ENCODE assay signal across 16 cellular contexts in the genomic region with DNA sequence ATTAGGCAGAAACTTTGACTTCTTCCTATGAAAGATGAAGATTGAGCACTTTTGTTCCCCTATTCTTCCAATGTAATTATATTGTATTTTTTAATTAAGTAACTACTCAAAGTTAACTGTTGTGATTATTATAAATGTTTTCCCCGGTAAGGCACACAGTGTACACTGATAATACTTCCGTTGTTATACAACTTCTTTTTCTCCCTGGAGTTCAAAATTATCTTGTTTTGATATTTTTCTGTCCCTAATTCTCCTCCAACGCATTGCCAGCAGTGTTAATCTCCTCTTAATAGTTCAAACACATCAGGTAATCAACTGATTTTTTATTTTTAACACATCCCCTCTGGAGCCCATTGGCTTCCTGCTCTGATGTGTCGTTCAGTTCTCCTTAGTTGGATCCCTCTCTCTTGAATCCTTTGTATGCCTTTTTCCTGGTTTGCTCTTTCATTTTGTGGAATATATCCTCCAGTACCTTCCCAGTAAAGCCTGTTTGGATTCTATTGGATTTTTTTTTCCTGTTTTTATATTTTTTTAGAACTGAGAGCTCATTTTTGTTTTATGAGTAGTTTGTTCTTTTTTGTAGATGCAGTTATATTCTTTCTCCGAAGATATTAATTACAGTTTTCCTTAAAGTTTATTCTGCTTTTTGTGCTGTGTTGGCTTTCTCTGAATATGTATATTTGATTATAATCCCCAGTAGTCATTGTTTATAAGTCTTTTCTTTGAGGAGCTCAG. TPM values are rescaled to one million over a fixed set of nuclear protein-coding genes. Genes with fewer than 3 reads are reported as not detected.
DNase-seq lines count a peak whose midpoint lies in the region; ATAC-seq and TF ChIP-seq lines count a peak whose summit lies in the region.
"Had no signal": no experiment of that assay in that cellular context is flagged by ENCODE, and none has a peak within 500 bp of the region (broad histone marks: within the 10 kb centered on the region; RNA-seq: fewer than 3 reads in every experiment).

No MANE protein-coding gene starts in this region.

- no peaks in the 10 kb centered on the region for H3K36me3 ChIP-seq in MM.1S (replicated peaks; ENCODE audit: insufficient read depth, low read length)
- no peaks in the 10 kb centered on the region for H3K36me3 ChIP-seq in tibial nerve
- H3K36me3 ChIP-seq: pancreas had no signal

- TF ChIP-seq CTCF in MM.1S (IDR thresholded peaks at IDR 0.05; ENCODE audit: low read length) (no peak), mesothelial cell of epicardium (IDR thresholded peaks at IDR 0.05; ENCODE audit: unreplicated experiment) (no peak), tibial nerve (IDR thresholded peaks at IDR 0.05) (no peak)

- peak overlapping the region; percentile 38; the same call in 1 of the 2 replicates for H3K4me2 ChIP-seq in MM.1S (ENCODE audit: low read depth, low read length)

- H4K20me1 ChIP-seq in MM.1S (ENCODE audit: insufficient read depth, low read length) = no peaks in the 10 kb centered on the region

- H3K9me3 Mint-ChIP-seq in mesothelial cell of epicardium = no peaks in the 10 kb centered on the region
- no peaks in the 10 kb centered on the region for H3K9me3 Mint-ChIP-seq in stimulated activated memory B cell treated with anti-CD40 and anti-IgM and Interleukin-4, amounts not matched to agents 10 μg/mL and 1 μg/mL and 100 μg/mL, for 72 hours
- H3K9me3 Mint-ChIP-seq in T-helper 2 cell treated with Interferon-gamma antibody and Interleukin-4, amounts not matched to agents 5 μg/mL and 100 μg/mL, for 36 hours = no peaks in the 10 kb centered on the region
- H3K9me3 Mint-ChIP-seq: activated CD4-positive, alpha-beta memory T cell treated with anti-CD3 and anti-CD28 coated beads, Interleukin-2, amount 10 ng/mL, durations not matched to agents 7 days and 5 days; activated T-helper 2 cell treated with anti-CD3 and anti-CD28 coated beads, Interferon-gamma antibody, Interleukin-2, Interleukin-4, amounts not matched to agents 10 μg/mL and 5 μg/mL and 100 μg/mL, durations not matched to agents 14 hours and 24 hours and 36 hours; brain had no signal

- no peak for ATAC-seq in stimulated activated memory B cell treated with anti-CD40 and anti-IgM and Interleukin-4, amounts not matched to agents 10 μg/mL and 1 μg/mL and 100 μg/mL, for 72 hours
- no peak for ATAC-seq in HG03460 (IDR thresholded peaks at IDR 0.05; ENCODE audit: unreplicated experiment)
- ATAC-seq in HG02798 (IDR thresholded peaks at IDR 0.05; ENCODE audit: poor library complexity, unreplicated experiment) = no peak

- H3F3A ChIP-seq in MM.1S (ENCODE audit: insufficient read depth, low read length) = peaks cover 4% of the 10 kb centered on the region; the same call in 1 of the 2 replicates

- H3K9ac ChIP-seq in MM.1S (ENCODE audit: low read length) = no peak overlapping the region

- TF ChIP-seq POLR2A in tibial nerve (IDR thresholded peaks at IDR 0.05) = no peak

- DNase-seq in MM.1S (no peak), epithelial cell of prostate (ENCODE audit: low read depth, low spot score) (no peak), mesothelial cell of epicardium (ENCODE audit: low spot score in 2 of 2, unreplicated experiment in 2 of 2) (no peak), tibial nerve (ENCODE audit: low spot score in 2 of 2) (no peak)
- DNase-seq in T-helper 2 cell treated with Interferon-gamma antibody and Interleukin-4, amounts not matched to agents 5 μg/mL and 100 μg/mL, for 36 hours (ENCODE audit: low spot score) = no peak
- DNase-seq: activated CD4-positive, alpha-beta memory T cell treated with anti-CD3 and anti-CD28 coated beads, Interleukin-2, amount 10 ng/mL, durations not matched to agents 7 days and 5 days; GDM1; Karpas-422; NCI-H187; pancreas; stimulated activated CD4-positive, alpha-beta T cell treated with anti-CD3 and anti-CD28 coated beads, Interleukin-2, amount 100 ng/mL, for 24 hours had no signal

- no peaks in the 10 kb centered on the region for H3K9me3 ChIP-seq in MM.1S (replicated peaks; ENCODE audit: insufficient read depth, low read length)
- no peaks in the 10 kb centered on the region for H3K9me3 ChIP-seq in tibial nerve
- H3K9me3 ChIP-seq: pancreas had no signal

- H3K36me3 Mint-ChIP-seq in mesothelial cell of epicardium = peaks cover 6% of the 10 kb centered on the region
- peaks cover 14% of the 10 kb centered on the region for H3K36me3 Mint-ChIP-seq in stimulated activated memory B cell treated with anti-CD40 and anti-IgM and Interleukin-4, amounts not matched to agents 10 μg/mL and 1 μg/mL and 100 μg/mL, for 72 hours
- no peaks in the 10 kb centered on the region for H3K36me3 Mint-ChIP-seq in T-helper 2 cell treated with Interferon-gamma antibody and Interleukin-4, amounts not matched to agents 5 μg/mL and 100 μg/mL, for 36 hours (ENCODE audit: low read depth)
- H3K36me3 Mint-ChIP-seq: brain had no signal

- H3K4me3 ChIP-seq in MM.1S (ENCODE audit: low read length) = no peak overlapping the region
- no peak overlapping the region for H3K4me3 ChIP-seq in tibial nerve
- H3K4me3 ChIP-seq: pancreas had no signal

- no peak overlapping the region for H3K4me3 Mint-ChIP-seq in mesothelial cell of epicardium
- no peak overlapping the region for H3K4me3 Mint-ChIP-seq in stimulated activated memory B cell treated with anti-CD40 and anti-IgM and Interleukin-4, amounts not matched to agents 10 μg/mL and 1 μg/mL and 100 μg/mL, for 72 hours
- H3K4me3 Mint-ChIP-seq in T-helper 2 cell treated with Interferon-gamma antibody and Interleukin-4, amounts not matched to agents 5 μg/mL and 100 μg/mL, for 36 hours = no peak overlapping the region
- H3K4me3 Mint-ChIP-seq: activated CD4-positive, alpha-beta memory T cell treated with anti-CD3 and anti-CD28 coated beads, Interleukin-2, amount 10 ng/mL, durations not matched to agents 7 days and 5 days had no signal

- peaks cover 96% of the 10 kb centered on the region for H3K4me1 Mint-ChIP-seq in mesothelial cell of epicardium
- no peaks in the 10 kb centered on the region for H3K4me1 Mint-ChIP-seq in stimulated activated memory B cell treated with anti-CD40 and anti-IgM and Interleukin-4, amounts not matched to agents 10 μg/mL and 1 μg/mL and 100 μg/mL, for 72 hours
- H3K4me1 Mint-ChIP-seq in T-helper 2 cell treated with Interferon-gamma antibody and Interleukin-4, amounts not matched to agents 5 μg/mL and 100 μg/mL, for 36 hours (ENCODE audit: low read depth) = peaks cover 2% of the 10 kb centered on the region
- H3K4me1 Mint-ChIP-seq: activated CD4-positive, alpha-beta memory T cell treated with anti-CD3 and anti-CD28 coated beads, Interleukin-2, amount 10 ng/mL, durations not matched to agents 7 days and 5 days had no signal

- no peaks in the 10 kb centered on the region for H3K9me2 ChIP-seq in MM.1S (replicated peaks; ENCODE audit: insufficient read depth, low read length)

- H3K79me2 ChIP-seq in MM.1S (ENCODE audit: low read length) = no peaks in the 10 kb centered on the region

- TF ChIP-seq EP300 in tibial nerve (IDR thresholded peaks at IDR 0.05) = no peak

- peak overlapping the region; percentile 97 for H3K27ac Mint-ChIP-seq in mesothelial cell of epicardium
- H3K27ac Mint-ChIP-seq in stimulated activated memory B cell treated with anti-CD40 and anti-IgM and Interleukin-4, amounts not matched to agents 10 μg/mL and 1 μg/mL and 100 μg/mL, for 72 hours = no peak overlapping the region
- no peak overlapping the region for H3K27ac Mint-ChIP-seq in T-helper 2 cell treated with Interferon-gamma antibody and Interleukin-4, amounts not matched to agents 5 μg/mL and 100 μg/mL, for 36 hours
- H3K27ac Mint-ChIP-seq: activated CD4-positive, alpha-beta memory T cell treated with anti-CD3 and anti-CD28 coated beads, Interleukin-2, amount 10 ng/mL, durations not matched to agents 7 days and 5 days; activated T-helper 2 cell treated with anti-CD3 and anti-CD28 coated beads, Interferon-gamma antibody, Interleukin-2, Interleukin-4, amounts not matched to agents 10 μg/mL and 5 μg/mL and 100 μg/mL, durations not matched to agents 14 hours and 24 hours and 36 hours had no signal

- no peaks in the 10 kb centered on the region for H3K27me3 ChIP-seq in MM.1S (replicated peaks; ENCODE audit: insufficient read depth, low read length)
- H3K27me3 ChIP-seq in tibial nerve = no peaks in the 10 kb centered on the region
- H3K27me3 ChIP-seq: pancreas had no signal

- WGBS in tibial nerve, 2 donors = 49 to 52% methylated on average over 5 of the region's 5 CpGs

- H3K27me3 Mint-ChIP-seq in mesothelial cell of epicardium (ENCODE audit: low read depth) = no peaks in the 10 kb centered on the region
- no peaks in the 10 kb centered on the region for H3K27me3 Mint-ChIP-seq in stimulated activated memory B cell treated with anti-CD40 and anti-IgM and Interleukin-4, amounts not matched to agents 10 μg/mL and 1 μg/mL and 100 μg/mL, for 72 hours
- H3K27me3 Mint-ChIP-seq in T-helper 2 cell treated with Interferon-gamma antibody and Interleukin-4, amounts not matched to agents 5 μg/mL and 100 μg/mL, for 36 hours (ENCODE audit: low read depth) = no peaks in the 10 kb centered on the region
- H3K27me3 Mint-ChIP-seq: activated CD4-positive, alpha-beta memory T cell treated with anti-CD3 and anti-CD28 coated beads, Interleukin-2, amount 10 ng/mL, durations not matched to agents 7 days and 5 days had no signal

- peak overlapping the region; percentile 46; the same call in 1 of the 2 replicates for H3K27ac ChIP-seq in MM.1S (ENCODE audit: low read length)
- H3K27ac ChIP-seq in epithelial cell of prostate = peak overlapping the region; percentile 57
- peak overlapping the region in 3 of 4 donors; percentile 32 to 83 (median 76) for H3K27ac ChIP-seq in tibial nerve

- peaks cover 13% of the 10 kb centered on the region for H3K4me1 ChIP-seq in MM.1S (ENCODE audit: low read length)
- H3K4me1 ChIP-seq in tibial nerve = peaks cover 5 to 84% (median 23%) of the 10 kb centered on the region in 4 donors

- H2AFZ ChIP-seq in MM.1S (ENCODE audit: low read length) = peak overlapping the region; percentile 41; the same call in 1 of the 2 replicates

RNA-seq across cellular contexts. Expression of gene MFSD1, which starts 32.2 kb away (rescaled TPM):
- total RNA-seq in mesothelial cell of epicardium (30.9 to 32.2 TPM (median 31.5 TPM) in 3 replicates), tibial nerve (10 to 100 TPM; 57.1 to 83.7 (median 64.3) TPM)

RNA-seq across cellular contexts. Expression of gene RARRES1, which starts 37.4 kb away (rescaled TPM):
- total RNA-seq in mesothelial cell of epicardium (48.9 to 53.0 TPM (median 51.9 TPM) in 3 replicates), tibial nerve (1,000 to 10,000 TPM in 1 of 4 donors, 10 to 100 TPM in 3; 17.0 to 1,032 (median 80.4) TPM)
- total RNA-seq: activated CD4-positive, alpha-beta memory T cell treated with anti-CD3 and anti-CD28 coated beads, Interleukin-2, amount 10 ng/mL, durations not matched to agents 7 days and 5 days had no signal
